ENCODE assay signal across 8 cellular contexts in genomic region chr3:32577621-32578556, GRCh38. TPM values are rescaled to one million over a fixed set of nuclear protein-coding genes. Genes with fewer than 3 reads are reported as not detected.
DNase-seq lines count a peak whose midpoint lies in the region; ATAC-seq and TF ChIP-seq lines count a peak whose summit lies in the region.

No MANE protein-coding gene starts in this region.

- no peaks in the 10 kb centered on the region for H3K27me3 ChIP-seq in H7 (ENCODE audit: control insufficient read depth, insufficient read depth, low read length)

- no TSS peak for BruUV-seq in OCI-LY7 (replicated peaks; lab: Mats Ljungman, UMichigan)

- no peaks in the 10 kb centered on the region for H3K79me2 ChIP-seq in OCI-LY7 (ENCODE audit: insufficient read depth, low read depth, low read length)

- H3K27ac ChIP-seq in OCI-LY7 (ENCODE audit: low read depth, low read length, poor library complexity, severe bottlenecking) = peak overlapping the region; percentile 20

- no peak for TF ChIP-seq CTCF in OCI-LY7 (conservative IDR thresholded peaks at IDR 0.05; ENCODE audit: low read length)

- ATAC-seq in GM18502 (IDR thresholded peaks at IDR 0.05; ENCODE audit: poor library complexity, unreplicated experiment) (peak; percentile 97), HG02870 (IDR thresholded peaks at IDR 0.05; ENCODE audit: unreplicated experiment) (peak; percentile 94)

- H4K20me1 ChIP-seq in OCI-LY7 (ENCODE audit: insufficient read depth, low read length) = no peaks in the 10 kb centered on the region

- H3K4me2 ChIP-seq in OCI-LY7 (ENCODE audit: low read length) = peak overlapping the region; percentile 69

- H3K4me3 ChIP-seq in OCI-LY7 (ENCODE audit: low read depth, low read length, poor library complexity, severe bottlenecking) (peak overlapping the region; percentile 39), H7 (ENCODE audit: insufficient read depth, low read depth, low read length) (no peak overlapping the region)

- CTCF ChIA-PET in OCI-LY7 (lab: Charles Lee; ENCODE audit: unreplicated experiment) = no interaction called here

- H3K4me1 ChIP-seq in OCI-LY7 (ENCODE audit: insufficient read depth, low read length, poor library complexity, severe bottlenecking) = peaks cover 13% of the 10 kb centered on the region

- no peaks in the 10 kb centered on the region for H3K9me2 ChIP-seq in OCI-LY7 (ENCODE audit: insufficient read depth, low read length)

- peak; percentile 32 for DNase-seq in A172 (ENCODE audit: low spot score)
- DNase-seq in OCI-LY7 (ENCODE audit: low spot score) = peak; percentile 58
- DNase-seq in fibroblast of gingiva (ENCODE audit: low read depth) = peak; percentile 47
- peak; percentile 3 for DNase-seq in stimulated activated CD8-positive, alpha-beta memory T cell treated with anti-CD3 and anti-CD28 coated beads, Interleukin-4, amount 100 ng/mL, for 24 hours (ENCODE audit: low read depth)
- no peak for DNase-seq in T1000 (lab: John Stamatoyannopoulos, UW)
- DNase-seq in H7 = no peak

- POLR2A ChIA-PET in OCI-LY7 (lab: Charles Lee) = interaction anchor here (1.2 kb wide), 1 partner anchor 20 kb away, joined by 4 read pairs; no protein-coding TSS in a partner anchor

- peak overlapping the region; percentile 88 for H2AFZ ChIP-seq in OCI-LY7 (ENCODE audit: low read length)

- intact Hi-C loops in OCI-LY7 (cut with micrococcal nuclease; ENCODE audit: unreplicated experiment) = no loop called here

- H3K36me3 ChIP-seq in OCI-LY7 (ENCODE audit: insufficient read depth, low read length) (no peaks in the 10 kb centered on the region), H7 (replicated peaks; ENCODE audit: control insufficient read depth, insufficient read depth, low read length) (no peaks in the 10 kb centered on the region)

- H3K9me3 ChIP-seq in OCI-LY7 (ENCODE audit: low read length) = no peaks in the 10 kb centered on the region

RNA-seq across cellular contexts. Expression of gene DYNC1LI1, which starts 7.2 kb away (rescaled TPM):
- total RNA-seq in A172 (2014; rRNA removed; shearing (Covaris generic)) = 77.6 and 104 TPM in 2 replicates
- total RNA-seq in OCI-LY7 (2014; rRNA removed; shearing (Covaris generic)) = 28.6 TPM in 2 replicates
- total RNA-seq in OCI-LY7 (2022) = 38.9 and 48.7 TPM in 2 replicates
- total RNA-seq in H7 (2014; rRNA removed; shearing (Covaris generic)) = 57.2 and 58.7 TPM in 2 replicates

Comparison
In these comparisons a context has a peak if more than half of its experiments do, and no peak if none do; other contexts are left out.
1. DNase-seq: peak in A172 (single experiment), OCI-LY7 (single experiment), fibroblast of gingiva (single experiment) and stimulated activated CD8-positive, alpha-beta memory T cell treated with anti-CD3 and anti-CD28 coated beads, Interleukin-4, amount 100 ng/mL, for 24 hours (single experiment); none in T1000 (single experiment) and H7 (single experiment).